19 cellular contexts compared by ENCODE assay signal in genomic region chr4:112916868-112917267, GRCh38.
A peak's percentile ranks its signal among the peaks of the same experiment; 100 is the strongest.
DNase-seq lines count a peak whose midpoint lies in the region; ATAC-seq, FAIRE-seq and TF ChIP-seq lines count a peak whose summit lies in the region.
"Had no signal": no experiment of that assay in that cellular context is flagged by ENCODE, and none has a peak within 500 bp of the region (broad histone marks: within the 10 kb centered on the region; RNA-seq: fewer than 3 reads in every experiment).

No MANE protein-coding gene starts in this region.

- H2AK5ac ChIP-seq in H1 (ENCODE audit: low read depth, low read length): no peak overlapping the region

- no peak overlapping the region for H3K56ac ChIP-seq in H1 (replicated peaks; ENCODE audit: insufficient read length, low read depth, low read length)

- no peak for TF ChIP-seq RAD21 in H1 (IDR thresholded peaks at IDR 0.05 in 1 of 2, conservative IDR thresholded peaks at IDR 0.05 in 1 of 2; ENCODE audit: low read depth in 2 of 2, low read length in 2 of 2)

- H3K27ac ChIP-seq in H1 (ENCODE audit: low read depth, low read length) (no peak overlapping the region), neural progenitor cell (peak overlapping the region; percentile 30)
- H3K27ac ChIP-seq: ascending aorta, pancreas, sigmoid colon, upper lobe of left lung had no signal

- CTCF ChIA-PET in H1 (lab: Charles Lee; ENCODE audit: partially characterized antibody): interaction anchor here (2.0 to 3.4 kb wide), 2 partner anchors 21 to 23 kb away, joined by 6 to 14 read pairs; no protein-coding TSS in a partner anchor

- H3K9ac ChIP-seq in H1 (replicated peaks in 1 of 4; ENCODE audit: extremely low read depth in 1 of 4, low read depth in 3 of 4, low read length in 3 of 4): no peak overlapping the region
- no peak overlapping the region for H3K9ac ChIP-seq in neural progenitor cell

- H2AFZ ChIP-seq in H1 (ENCODE audit: low read length) (no peak overlapping the region), neural progenitor cell (replicated peaks) (no peak overlapping the region)

- peaks cover 2% of the 10 kb centered on the region for H3K27me3 Mint-ChIP-seq in neural progenitor cell (ENCODE audit: insufficient read depth, low read depth)
- H3K27me3 Mint-ChIP-seq: stimulated activated naive CD8-positive, alpha-beta T cell treated with anti-CD3 and anti-CD28 coated beads, Interleukin-15, amount 100 ng/mL, for 72 hours had no signal

- H4K20me1 ChIP-seq in H1 (replicated peaks in 1 of 2; ENCODE audit: control insufficient read depth in 1 of 2, insufficient read depth in 2 of 2, low read length in 2 of 2) (no peaks in the 10 kb centered on the region), neural progenitor cell (ENCODE audit: low read depth) (no peaks in the 10 kb centered on the region)

- no peaks in the 10 kb centered on the region for H3K9me3 Mint-ChIP-seq in neural progenitor cell
- H3K9me3 Mint-ChIP-seq: stimulated activated naive CD8-positive, alpha-beta T cell treated with anti-CD3 and anti-CD28 coated beads, Interleukin-15, amount 100 ng/mL, for 72 hours had no signal

- H4K5ac ChIP-seq in H1 (ENCODE audit: insufficient read length, low read depth, low read length): no peak overlapping the region

- no peak overlapping the region for H3K18ac ChIP-seq in H1 (ENCODE audit: extremely low read depth, low read length)

- no peak overlapping the region for H3K4me2 ChIP-seq in H1 (ENCODE audit: insufficient read depth in 1 of 2, low read depth in 2 of 2, low read length in 2 of 2)
- no peak overlapping the region for H3K4me2 ChIP-seq in neural progenitor cell

- H3K27me3 ChIP-seq in H1 (replicated peaks in 1 of 4; ENCODE audit: control insufficient read depth in 3 of 4, extremely low read depth in 1 of 4, insufficient read depth in 3 of 4, low read length in 3 of 4) (no peaks in the 10 kb centered on the region), neural progenitor cell (no peaks in the 10 kb centered on the region)
- H3K27me3 ChIP-seq: ascending aorta, pancreas, sigmoid colon, upper lobe of left lung had no signal

- no peak overlapping the region for H3K23ac ChIP-seq in H1 (ENCODE audit: insufficient read length)

- 80% methylated on average over 3 of the region's 3 CpGs; no CpG with 5 or more reads in 1 of the 2 experiments for WGBS in H1 (ENCODE audit: extremely low coverage in 1 of 2, insufficient coverage in 1 of 2, insufficient read length in 1 of 2, insufficient replicate concordance in 2 of 2, low coverage in 1 of 2, low lambda C conversion rate in 2 of 2, missing lambda C conversion rate in 1 of 2), 2 experiments

- peak; percentile 61 for DNase-seq in EL
- DNase-seq in NCI-H226: peak; percentile 58
- DNase-seq in H1 (ENCODE audit: low read depth in 1 of 2, low spot score in 2 of 2): no peak
- DNase-seq in neural progenitor cell (ENCODE audit: low spot score): no peak
- DNase-seq in head of caudate nucleus: no peak
- DNase-seq in GM19238 (ENCODE audit: insufficient read length, low spot score): no peak
- DNase-seq in NCI-H2171 (lab: John Stamatoyannopoulos, UW): no peak
- DNase-seq: activated CD4-positive, alpha-beta T cell treated with anti-CD3 and anti-CD28 coated beads, Interleukin-2, amount 50 U/mL, for 4 hours; activated naive CD4-positive, alpha-beta T cell treated with Interleukin-2 at 50 U/mL for 16 hours; activated T-cell treated with anti-CD3 and anti-CD28 coated beads for 4 hours; cortex of kidney; NCI-H446; pancreas; RPMI8226; sigmoid colon; stimulated activated naive CD8-positive, alpha-beta T cell treated with anti-CD3 and anti-CD28 coated beads, Interleukin-15, amount 100 ng/mL, for 72 hours; upper lobe of left lung had no signal

- no peak overlapping the region for H3K4me3 Mint-ChIP-seq in neural progenitor cell
- H3K4me3 Mint-ChIP-seq: stimulated activated naive CD8-positive, alpha-beta T cell treated with anti-CD3 and anti-CD28 coated beads, Interleukin-15, amount 100 ng/mL, for 72 hours had no signal

- H2BK5ac ChIP-seq in H1 (ENCODE audit: low read depth, low read length): no peak overlapping the region

- no peak for ATAC-seq in HG02938 (IDR thresholded peaks at IDR 0.05; ENCODE audit: unreplicated experiment)
- ATAC-seq: pancreas; stimulated activated naive CD8-positive, alpha-beta T cell treated with anti-CD3 and anti-CD28 coated beads, Interleukin-15, amount 100 ng/mL, for 72 hours had no signal

- peak; percentile 77 for FAIRE-seq in H1 (lab: Jason Lieb, UNC)
- FAIRE-seq: pancreas had no signal

- H3K36me3 ChIP-seq in H1 (ENCODE audit: control insufficient read depth in 2 of 4, insufficient read depth in 4 of 4, low read length in 3 of 4) (no peaks in the 10 kb centered on the region), neural progenitor cell (no peaks in the 10 kb centered on the region)
- H3K36me3 ChIP-seq: ascending aorta, pancreas, sigmoid colon, upper lobe of left lung had no signal

- TF ChIP-seq POLR2A in H1 (IDR thresholded peaks at IDR 0.05; ENCODE audit: control extremely low read depth in 1 of 2, low read depth in 2 of 2, low read length in 2 of 2): no peak

- H3K4me1 Mint-ChIP-seq in neural progenitor cell: no peaks in the 10 kb centered on the region
- H3K4me1 Mint-ChIP-seq: stimulated activated naive CD8-positive, alpha-beta T cell treated with anti-CD3 and anti-CD28 coated beads, Interleukin-15, amount 100 ng/mL, for 72 hours had no signal

- H4K8ac ChIP-seq in H1 (ENCODE audit: extremely low read depth, insufficient read depth, low read length): no peak overlapping the region

- no peaks in the 10 kb centered on the region for H3K79me2 ChIP-seq in H1 (ENCODE audit: control insufficient read depth in 1 of 2, insufficient read depth in 2 of 2, low read length in 2 of 2)
- H3K79me2 ChIP-seq in neural progenitor cell (ENCODE audit: low read depth): no peaks in the 10 kb centered on the region

- H2BK20ac ChIP-seq in H1 (ENCODE audit: low read length): no peak overlapping the region

- H3K9me3 ChIP-seq in H1 (ENCODE audit: insufficient read depth in 2 of 2, low read depth in 1 of 2, low read length in 1 of 2): no peaks in the 10 kb centered on the region
- H3K9me3 ChIP-seq in neural progenitor cell (ENCODE audit: low read depth): no peaks in the 10 kb centered on the region
- H3K9me3 ChIP-seq: ascending aorta, pancreas, sigmoid colon, upper lobe of left lung had no signal

- H3F3A ChIP-seq in neural progenitor cell (ENCODE audit: low read depth): peaks cover 33% of the 10 kb centered on the region

- intact Hi-C loops in head of caudate nucleus (cut with DNase I): no loop called here

- H3K27ac Mint-ChIP-seq in neural progenitor cell: no peak overlapping the region
- H3K27ac Mint-ChIP-seq: stimulated activated naive CD8-positive, alpha-beta T cell treated with anti-CD3 and anti-CD28 coated beads, Interleukin-15, amount 100 ng/mL, for 72 hours had no signal

- H2BK12ac ChIP-seq in H1 (ENCODE audit: low read depth, low read length): no peak overlapping the region

- no peak overlapping the region for H3K4me3 ChIP-seq in H1 (ENCODE audit: extremely low read depth in 1 of 4, insufficient read depth in 2 of 4, low read depth in 3 of 4, low read length in 4 of 4)
- no peak overlapping the region for H3K4me3 ChIP-seq in neural progenitor cell
- H3K4me3 ChIP-seq: ascending aorta, pancreas, sigmoid colon, upper lobe of left lung had no signal

- H3K23me2 ChIP-seq in H1 (ENCODE audit: low read depth, low read length): no peaks in the 10 kb centered on the region

- H3K4ac ChIP-seq in H1 (replicated peaks; ENCODE audit: insufficient read length, low read depth, low read length): no peak overlapping the region

- H3K36me3 Mint-ChIP-seq in neural progenitor cell: no peaks in the 10 kb centered on the region

- peaks cover 0 to 3% (median 0%) of the 10 kb centered on the region in 4 experiments; a peak in 1 of 7 replicates for H3K4me1 ChIP-seq in H1 (replicated peaks in 1 of 4; ENCODE audit: control insufficient read depth in 3 of 4, insufficient read depth in 4 of 4, low read length in 3 of 4)
- peaks cover 6% of the 10 kb centered on the region for H3K4me1 ChIP-seq in neural progenitor cell
- H3K4me1 ChIP-seq: ascending aorta, pancreas, upper lobe of left lung had no signal

- POLR2A ChIA-PET in H1 (lab: Charles Lee; ENCODE audit: partially characterized antibody): interaction anchor here (0.7 to 1.8 kb wide), 2 partner anchors 18 to 158 kb away, joined by 3 to 4 read pairs; no protein-coding TSS in a partner anchor

- no peaks in the 10 kb centered on the region for H3K79me1 ChIP-seq in H1 (ENCODE audit: low read depth, low read length)

- H2BK15ac ChIP-seq in H1 (ENCODE audit: low read length): no peak overlapping the region

- no peak overlapping the region for H4K91ac ChIP-seq in H1 (replicated peaks; ENCODE audit: insufficient read length, low read length)

- H3K14ac ChIP-seq in H1 (ENCODE audit: insufficient read length): no peak overlapping the region

- TF ChIP-seq CTCF in H1 (IDR thresholded peaks at IDR 0.05; ENCODE audit: control extremely low read depth in 1 of 3, insufficient read depth in 1 of 3, low read depth in 1 of 3, low read length in 3 of 3): no peak
- TF ChIP-seq CTCF in neural progenitor cell (IDR thresholded peaks at IDR 0.05): no peak

- TF ChIP-seq EP300 in H1 (IDR thresholded peaks at IDR 0.05; ENCODE audit: borderline replicate concordance in 1 of 2, low read depth in 2 of 2, low read length in 2 of 2): no peak

- no peak overlapping the region for H2BK120ac ChIP-seq in H1 (replicated peaks; ENCODE audit: low read depth, low read length)

TF ChIP-seq in H1, 55 proteins besides CTCF, POLR2A, EP300 and RAD21:
- TF ChIP-seq POU5F1 (IDR thresholded peaks at IDR 0.05; ENCODE audit: low read depth, low read length): 0 out of 2 replicates have a peak, but pooled peaks have one; percentile 56
- TF ChIP-seq CHD1 (IDR thresholded peaks at IDR 0.05; ENCODE audit: low read depth, low read length): no peak
TF ChIP-seq in H1: peak in this region for 1.

Comparison
In these comparisons a context has a peak if more than half of its experiments do, and no peak if none do; other contexts are left out.
1. DNase-seq: peak in EL (single experiment) and NCI-H226 (single experiment); none in H1 (0 of 2), neural progenitor cell (single experiment), head of caudate nucleus (0 of 42), GM19238 (single experiment) and NCI-H2171 (single experiment).